Comparison of ENCODE assay signal across 6 cellular contexts in genomic region chr10:32511599-32511998, GRCh38.
"Had no signal": no experiment of that assay in that cellular context is flagged by ENCODE, and none has a peak within 500 bp of the region (broad histone marks: within the 10 kb centered on the region; RNA-seq: fewer than 3 reads in every experiment).

No MANE protein-coding gene starts in this region.

- FAIRE-seq: GM12878, GM12891, GM18507, GM19239 had no signal

- H3K4me3 ChIP-seq: GM12878 had no signal

- ATAC-seq: GM12878 had no signal

- DNase-seq: GDM1, GF-D8 had no signal
